8 cellular contexts compared by ENCODE assay signal in the genomic region with DNA sequence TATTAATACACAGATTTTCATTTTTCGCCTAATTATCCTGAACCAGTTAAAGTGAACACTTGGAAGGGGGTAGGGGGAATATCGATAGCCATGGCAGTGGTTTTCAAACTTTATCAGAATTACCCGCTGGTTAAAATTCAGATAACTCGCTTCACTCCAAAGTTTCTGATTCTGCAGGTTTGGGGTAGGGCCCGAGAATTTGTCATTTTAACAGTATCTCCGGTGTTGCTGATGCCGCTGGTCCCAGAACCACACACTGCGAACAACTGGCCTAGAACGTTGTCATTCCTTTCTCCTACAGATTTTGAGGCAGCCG. TPM values are rescaled to one million over a fixed set of nuclear protein-coding genes. Genes with fewer than 3 reads are reported as not detected.
DNase-seq lines count a peak whose midpoint lies in the region; ATAC-seq and TF ChIP-seq lines count a peak whose summit lies in the region.

No MANE protein-coding gene starts in this region.

- H3K4me2 ChIP-seq in HCT116 (ENCODE audit: low read length), result peak overlapping the region; percentile 67

- intact Hi-C loops in HCT116 (cut with micrococcal nuclease), result no loop called here
- intact Hi-C loops in right cardiac atrium (cut with DNase I), result no loop called here
- intact Hi-C loops in sciatic nerve (cut with DNase I), result no loop called here

- H3K79me2 ChIP-seq in HCT116 (ENCODE audit: insufficient read depth, low read length), result peaks cover 47% of the 10 kb centered on the region

- DNase-seq in HCT116 (ENCODE audit: low read depth, low spot score), result no peak
- DNase-seq in WTC11 (ENCODE audit: low spot score), result no peak
- no peak for DNase-seq in right cardiac atrium
- DNase-seq in sciatic nerve (ENCODE audit: low spot score), result no peak
- DNase-seq in NCI-H1694 (lab: John Stamatoyannopoulos, UW), result no peak

- H3K9me3 Mint-ChIP-seq in WTC11, result no peaks in the 10 kb centered on the region
- H3K9me3 Mint-ChIP-seq in stimulated activated memory B cell treated with anti-CD40 and anti-IgM and Interleukin-4, amounts not matched to agents 10 μg/mL and 1 μg/mL and 100 μg/mL, for 72 hours, result no peaks in the 10 kb centered on the region

- ATAC-seq in HCT116 (peak; percentile 52), WTC11 (no peak), right cardiac atrium (no peak), sciatic nerve (no peak), HG03565 (IDR thresholded peaks at IDR 0.05; ENCODE audit: unreplicated experiment) (no peak), HG02973 (IDR thresholded peaks at IDR 0.05; ENCODE audit: unreplicated experiment) (no peak)
- no peak for ATAC-seq in stimulated activated memory B cell treated with anti-CD40 and anti-IgM and Interleukin-4, amounts not matched to agents 10 μg/mL and 1 μg/mL and 100 μg/mL, for 72 hours

- H3K27me3 Mint-ChIP-seq in WTC11 (ENCODE audit: low read depth), result no peaks in the 10 kb centered on the region
- no peaks in the 10 kb centered on the region for H3K27me3 Mint-ChIP-seq in stimulated activated memory B cell treated with anti-CD40 and anti-IgM and Interleukin-4, amounts not matched to agents 10 μg/mL and 1 μg/mL and 100 μg/mL, for 72 hours

- no peak for TF ChIP-seq POLR2A in HCT116 (IDR thresholded peaks at IDR 0.05; ENCODE audit: borderline replicate concordance, extremely low read depth, insufficient read depth, insufficient read length)

- H3K27ac Mint-ChIP-seq in WTC11, result peak overlapping the region; percentile 99
- peak overlapping the region; percentile 96 for H3K27ac Mint-ChIP-seq in stimulated activated memory B cell treated with anti-CD40 and anti-IgM and Interleukin-4, amounts not matched to agents 10 μg/mL and 1 μg/mL and 100 μg/mL, for 72 hours

- TF ChIP-seq RAD21 in HCT116 (IDR thresholded peaks at IDR 0.05; ENCODE audit: low read depth), result no peak

- CTCF ChIA-PET in HCT116 (lab: Charles Lee) (interaction anchor here (2.1 kb wide), 1 partner anchor 12 kb away, joined by 11 read pairs; no protein-coding TSS in a partner anchor), WTC11 (lab: Charles Lee) (no interaction called here)

- peaks cover 12% of the 10 kb centered on the region for H3K36me3 Mint-ChIP-seq in WTC11
- peaks cover 20% of the 10 kb centered on the region for H3K36me3 Mint-ChIP-seq in stimulated activated memory B cell treated with anti-CD40 and anti-IgM and Interleukin-4, amounts not matched to agents 10 μg/mL and 1 μg/mL and 100 μg/mL, for 72 hours

- peaks cover 12% of the 10 kb centered on the region for H3K4me1 Mint-ChIP-seq in WTC11
- peaks cover 30% of the 10 kb centered on the region for H3K4me1 Mint-ChIP-seq in stimulated activated memory B cell treated with anti-CD40 and anti-IgM and Interleukin-4, amounts not matched to agents 10 μg/mL and 1 μg/mL and 100 μg/mL, for 72 hours

- RAD21 ChIA-PET in HCT116 (lab: Charles Lee; ENCODE audit: low non-redundant PET in 1 of 2, low total read pairs in 2 of 2, uncharacterized antibody in 2 of 2, unreplicated experiment in 2 of 2), result no interaction called here

- no peak for TF ChIP-seq CTCF in HCT116 (IDR thresholded peaks at IDR 0.05 in 2 of 3, conservative IDR thresholded peaks at IDR 0.05 in 1 of 3; ENCODE audit: borderline replicate concordance in 1 of 3, insufficient read depth in 1 of 3, low read depth in 2 of 3, low read length in 2 of 3)
- no peak for TF ChIP-seq CTCF in WTC11 (IDR thresholded peaks at IDR 0.05)

- peak overlapping the region; percentile 42 for H2AFZ ChIP-seq in HCT116 (ENCODE audit: low read depth, low read length, poor library complexity, severe bottlenecking)

- H3K4me3 Mint-ChIP-seq in WTC11, result peak overlapping the region; percentile 96
- peak overlapping the region; percentile 89 for H3K4me3 Mint-ChIP-seq in stimulated activated memory B cell treated with anti-CD40 and anti-IgM and Interleukin-4, amounts not matched to agents 10 μg/mL and 1 μg/mL and 100 μg/mL, for 72 hours

- POLR2A ChIA-PET in HCT116 (lab: Charles Lee) (interaction anchor here (2.4 kb wide), 1 partner anchor 11 kb away, joined by 7 read pairs; no protein-coding TSS in a partner anchor), WTC11 (lab: Charles Lee) (no interaction called here)

- peak overlapping the region; percentile 88 for H3K9ac ChIP-seq in HCT116 (ENCODE audit: low read length)

- peaks cover 8% of the 10 kb centered on the region; the same call in 1 of the 2 replicates for H4K20me1 ChIP-seq in HCT116 (ENCODE audit: insufficient read depth)

- TSS peak; percentile 99 for BruUV-seq in HCT116 (replicated peaks; lab: Mats Ljungman, UMichigan)

- H3K9me2 ChIP-seq in HCT116 (ENCODE audit: insufficient read depth), result no peaks in the 10 kb centered on the region

- peaks cover 13 to 14% of the 10 kb centered on the region in 2 experiments for H3K36me3 ChIP-seq in HCT116 (ENCODE audit: control insufficient read depth in 1 of 2, insufficient read depth in 2 of 2, low read length in 2 of 2)

- H3K9me3 ChIP-seq in HCT116 (ENCODE audit: control insufficient read depth in 1 of 2, insufficient read depth in 1 of 2, low read depth in 1 of 2, low read length in 2 of 2) (no peaks in the 10 kb centered on the region), right cardiac atrium (ENCODE audit: control insufficient read depth, low read length) (no peaks in the 10 kb centered on the region)

- peak overlapping the region; percentile 83 for H3K27ac ChIP-seq in HCT116 (ENCODE audit: low read depth, low read length)
- peak overlapping the region; percentile 97 for H3K27ac ChIP-seq in right cardiac atrium (ENCODE audit: low read length)

- 13% methylated on average over 10 of the region's 10 CpGs for WGBS in right cardiac atrium

- no peaks in the 10 kb centered on the region for H3K27me3 ChIP-seq in HCT116 (ENCODE audit: insufficient read depth, low read length)
- no peaks in the 10 kb centered on the region for H3K27me3 ChIP-seq in right cardiac atrium (ENCODE audit: control insufficient read depth, insufficient read depth)

- H3K4me1 ChIP-seq in HCT116 (ENCODE audit: control insufficient read depth in 1 of 2, insufficient read depth in 2 of 2, low read length in 2 of 2) (peaks cover 7 to 10% of the 10 kb centered on the region in 2 experiments), right cardiac atrium (ENCODE audit: control insufficient read depth, insufficient read depth, low read length) (no peaks in the 10 kb centered on the region)

- H3K4me3 ChIP-seq in HCT116 (replicated peaks in 1 of 2; ENCODE audit: low read depth in 1 of 2, low read length in 2 of 2), result peak overlapping the region; percentile 62 to 67
- H3K4me3 ChIP-seq in right cardiac atrium (ENCODE audit: low read length), result peak overlapping the region; percentile 95

TF ChIP-seq in HCT116, 20 proteins besides CTCF, POLR2A, EP300 and RAD21 (continues in another document):
- TF ChIP-seq FOSL1 (IDR thresholded peaks at IDR 0.05; ENCODE audit: low read depth), result no peak
- TF ChIP-seq, protein P1, sequence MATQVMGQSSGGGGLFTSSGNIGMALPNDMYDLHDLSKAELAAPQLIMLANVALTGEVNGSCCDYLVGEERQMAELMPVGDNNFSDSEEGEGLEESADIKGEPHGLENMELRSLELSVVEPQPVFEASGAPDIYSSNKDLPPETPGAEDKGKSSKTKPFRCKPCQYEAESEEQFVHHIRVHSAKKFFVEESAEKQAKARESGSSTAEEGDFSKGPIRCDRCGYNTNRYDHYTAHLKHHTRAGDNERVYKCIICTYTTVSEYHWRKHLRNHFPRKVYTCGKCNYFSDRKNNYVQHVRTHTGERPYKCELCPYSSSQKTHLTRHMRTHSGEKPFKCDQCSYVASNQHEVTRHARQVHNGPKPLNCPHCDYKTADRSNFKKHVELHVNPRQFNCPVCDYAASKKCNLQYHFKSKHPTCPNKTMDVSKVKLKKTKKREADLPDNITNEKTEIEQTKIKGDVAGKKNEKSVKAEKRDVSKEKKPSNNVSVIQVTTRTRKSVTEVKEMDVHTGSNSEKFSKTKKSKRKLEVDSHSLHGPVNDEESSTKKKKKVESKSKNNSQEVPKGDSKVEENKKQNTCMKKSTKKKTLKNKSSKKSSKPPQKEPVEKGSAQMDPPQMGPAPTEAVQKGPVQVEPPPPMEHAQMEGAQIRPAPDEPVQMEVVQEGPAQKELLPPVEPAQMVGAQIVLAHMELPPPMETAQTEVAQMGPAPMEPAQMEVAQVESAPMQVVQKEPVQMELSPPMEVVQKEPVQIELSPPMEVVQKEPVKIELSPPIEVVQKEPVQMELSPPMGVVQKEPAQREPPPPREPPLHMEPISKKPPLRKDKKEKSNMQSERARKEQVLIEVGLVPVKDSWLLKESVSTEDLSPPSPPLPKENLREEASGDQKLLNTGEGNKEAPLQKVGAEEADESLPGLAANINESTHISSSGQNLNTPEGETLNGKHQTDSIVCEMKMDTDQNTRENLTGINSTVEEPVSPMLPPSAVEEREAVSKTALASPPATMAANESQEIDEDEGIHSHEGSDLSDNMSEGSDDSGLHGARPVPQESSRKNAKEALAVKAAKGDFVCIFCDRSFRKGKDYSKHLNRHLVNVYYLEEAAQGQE (IDR thresholded peaks at IDR 0.05; ENCODE audit: low read depth), result no peak

TF ChIP-seq in WTC11, 78 proteins besides CTCF, POLR2A, EP300 and RAD21:
- TF ChIP-seq NFE2L1 (CRISPR knock-in tag; IDR thresholded peaks at IDR 0.05) (no peak), ESRRA (CRISPR knock-in tag; IDR thresholded peaks at IDR 0.05; ENCODE audit: borderline replicate concordance) (no peak), ZNF121 (CRISPR knock-in tag; IDR thresholded peaks at IDR 0.05) (no peak), FOXK1 (CRISPR knock-in tag; IDR thresholded peaks at IDR 0.05) (no peak), SP1 (CRISPR knock-in tag; conservative IDR thresholded peaks at IDR 0.05) (0 out of 2 replicates have a peak, but pooled peaks have one; percentile 11)
- TF ChIP-seq, protein P2, sequence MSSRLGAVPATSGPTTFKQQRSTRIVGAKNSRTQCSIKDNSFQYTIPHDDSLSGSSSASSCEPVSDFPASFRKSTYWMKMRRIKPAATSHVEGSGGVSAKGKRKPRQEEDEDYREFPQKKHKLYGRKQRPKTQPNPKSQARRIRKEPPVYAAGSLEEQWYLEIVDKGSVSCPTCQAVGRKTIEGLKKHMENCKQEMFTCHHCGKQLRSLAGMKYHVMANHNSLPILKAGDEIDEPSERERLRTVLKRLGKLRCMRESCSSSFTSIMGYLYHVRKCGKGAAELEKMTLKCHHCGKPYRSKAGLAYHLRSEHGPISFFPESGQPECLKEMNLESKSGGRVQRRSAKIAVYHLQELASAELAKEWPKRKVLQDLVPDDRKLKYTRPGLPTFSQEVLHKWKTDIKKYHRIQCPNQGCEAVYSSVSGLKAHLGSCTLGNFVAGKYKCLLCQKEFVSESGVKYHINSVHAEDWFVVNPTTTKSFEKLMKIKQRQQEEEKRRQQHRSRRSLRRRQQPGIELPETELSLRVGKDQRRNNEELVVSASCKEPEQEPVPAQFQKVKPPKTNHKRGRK (CRISPR knock-in tag; IDR thresholded peaks at IDR 0.05; ENCODE audit: borderline replicate concordance), result no peak
TF ChIP-seq in WTC11: peak in this region for 1.

RNA-seq across cellular contexts. Expression of a gene that starts 0.3 kb away (rescaled TPM):
- total RNA-seq in HCT116 (2021; ENCODE audit: unreplicated experiment) (24.9 TPM), WTC11 (2021) (22.8 to 24.6 TPM (median 23.8 TPM) in 3 replicates), right cardiac atrium (10 to 100 TPM; 23.0 to 28.9 (median 25.0) TPM), sciatic nerve (53.4 TPM)
- polyA plus RNA-seq in HCT116 (2012), result 10.6 and 13.6 TPM in 2 replicates
- 29.9 TPM for polyA plus RNA-seq in right cardiac atrium
